In genomic region chr10:43138757-43139241, GRCh38 we compare ENCODE assay signal across 7 cellular contexts. TPM values are rescaled to one million over a fixed set of nuclear protein-coding genes. Genes with fewer than 3 reads are reported as not detected.
DNase-seq lines count a peak whose midpoint lies in the region; ATAC-seq and TF ChIP-seq lines count a peak whose summit lies in the region.

No MANE protein-coding gene starts in this region.

- CTCF ChIA-PET in activated CD8-positive, alpha-beta memory T cell treated with anti-CD3 and anti-CD28 coated beads, Interleukin-2, amount 10 ng/mL, durations not matched to agents 7 days and 5 days (lab: Charles Lee), result interaction anchor here (0.9 to 4.9 kb wide), 8 partner anchors 9 to 154 kb away, joined by 3 to 49 read pairs (median 8); no protein-coding TSS in a partner anchor

- ATAC-seq in GM18511 (IDR thresholded peaks at IDR 0.05; ENCODE audit: unreplicated experiment) (peak; percentile 52), HG02763 (IDR thresholded peaks at IDR 0.05; ENCODE audit: unreplicated experiment) (peak; percentile 24), naive B cell (ENCODE audit: low read depth in 2 of 2) (peak; percentile 64 to 70)
- peak; percentile 72 for ATAC-seq in activated CD8-positive, alpha-beta memory T cell treated with anti-CD3 and anti-CD28 coated beads, Interleukin-2, amount 10 ng/mL, durations not matched to agents 7 days and 5 days

- peak overlapping the region; percentile 100 for H3K27ac Mint-ChIP-seq in activated CD8-positive, alpha-beta memory T cell treated with anti-CD3 and anti-CD28 coated beads, Interleukin-2, amount 10 ng/mL, durations not matched to agents 7 days and 5 days
- peak overlapping the region; percentile 97 to 99 (median 99) for H3K27ac Mint-ChIP-seq in naive B cell

- H3K9me3 Mint-ChIP-seq in activated CD8-positive, alpha-beta memory T cell treated with anti-CD3 and anti-CD28 coated beads, Interleukin-2, amount 10 ng/mL, durations not matched to agents 7 days and 5 days (ENCODE audit: low read depth), result no peaks in the 10 kb centered on the region
- no peaks in the 10 kb centered on the region for H3K9me3 Mint-ChIP-seq in naive B cell

- peaks cover 14 to 60% (median 28%) of the 10 kb centered on the region in 4 donors for H3K4me1 ChIP-seq in stomach

- H3K4me3 Mint-ChIP-seq in activated CD8-positive, alpha-beta memory T cell treated with anti-CD3 and anti-CD28 coated beads, Interleukin-2, amount 10 ng/mL, durations not matched to agents 7 days and 5 days, result peak overlapping the region; percentile 93
- peak overlapping the region; percentile 94 to 99 (median 97) for H3K4me3 Mint-ChIP-seq in naive B cell

- DNase-seq in NCI-H2227 treated with DMSO at 0.1 percent for 48 hours (lab: John Stamatoyannopoulos, UW), result peak; percentile 9
- peak; percentile 82 for DNase-seq in activated CD8-positive, alpha-beta memory T cell treated with anti-CD3 and anti-CD28 coated beads, Interleukin-2, amount 10 ng/mL, durations not matched to agents 7 days and 5 days
- no peak for DNase-seq in epithelial cell of prostate (ENCODE audit: low read depth, low spot score)
- DNase-seq in naive B cell, result peak; percentile 58
- DNase-seq in stomach, result no peak

- intact Hi-C loops in stomach (cut with DNase I; ENCODE audit: low total_unique reads), result no loop called here

- H3K27me3 Mint-ChIP-seq in activated CD8-positive, alpha-beta memory T cell treated with anti-CD3 and anti-CD28 coated beads, Interleukin-2, amount 10 ng/mL, durations not matched to agents 7 days and 5 days, result no peaks in the 10 kb centered on the region
- H3K27me3 Mint-ChIP-seq in naive B cell, result no peaks in the 10 kb centered on the region

- H3K9me3 ChIP-seq in stomach, result no peaks in the 10 kb centered on the region

- H3K36me3 Mint-ChIP-seq in activated CD8-positive, alpha-beta memory T cell treated with anti-CD3 and anti-CD28 coated beads, Interleukin-2, amount 10 ng/mL, durations not matched to agents 7 days and 5 days, result peaks cover 42% of the 10 kb centered on the region
- no peaks in the 10 kb centered on the region for H3K36me3 Mint-ChIP-seq in naive B cell

- WGBS in stomach, 5 donors, result 0 to 1% (median 1%) methylated on average over 22 of the region's 22 CpGs

- peaks cover 73% of the 10 kb centered on the region for H3K4me1 Mint-ChIP-seq in activated CD8-positive, alpha-beta memory T cell treated with anti-CD3 and anti-CD28 coated beads, Interleukin-2, amount 10 ng/mL, durations not matched to agents 7 days and 5 days
- peaks cover 50 to 62% (median 50%) of the 10 kb centered on the region in 3 donors for H3K4me1 Mint-ChIP-seq in naive B cell

- no peak for TF ChIP-seq CTCF in stomach (IDR thresholded peaks at IDR 0.05)

- TF ChIP-seq POLR2A in stomach (IDR thresholded peaks at IDR 0.05), result no peak

- H3K27ac ChIP-seq in epithelial cell of prostate (peak overlapping the region; percentile 91), stomach (peak overlapping the region; percentile 90 to 97 (median 94))

- no peaks in the 10 kb centered on the region for H3K36me3 ChIP-seq in stomach

- H3K27me3 ChIP-seq in stomach, result no peaks in the 10 kb centered on the region

- peak overlapping the region; percentile 72 to 93 (median 84) for H3K4me3 ChIP-seq in stomach

- no peak for TF ChIP-seq EP300 in stomach (IDR thresholded peaks at IDR 0.05)

RNA-seq across cellular contexts. Expression of gene CSGALNACT2, which starts 0.6 kb away (rescaled TPM):
- 10 to 100 TPM; 38.0 to 39.7 TPM for total RNA-seq in activated CD8-positive, alpha-beta memory T cell treated with anti-CD3 and anti-CD28 coated beads, Interleukin-2, amount 10 ng/mL, durations not matched to agents 7 days and 5 days
- polyA plus RNA-seq in naive B cell (ENCODE audit: low read depth in 6 of 6), result 10 to 100 TPM in 5 of 6 donors, 1 to 10 TPM in 1; 10.0 to 16.0 (median 12.4) TPM
- 10 to 100 TPM in 2 of 5 donors, 1 to 10 TPM in 3; 2.0 to 30.1 (median 8.9) TPM for total RNA-seq in stomach
- polyA plus RNA-seq in stomach, result 10 to 100 TPM in 1 of 3 donors, 1 to 10 TPM in 2; 4.1 to 10.7 (median 6.7) TPM

Comparison
In these comparisons a context has a peak if more than half of its experiments do, and no peak if none do; other contexts are left out.
1. DNase-seq: peak in NCI-H2227 treated with DMSO at 0.1 percent for 48 hours (single experiment), activated CD8-positive, alpha-beta memory T cell treated with anti-CD3 and anti-CD28 coated beads, Interleukin-2, amount 10 ng/mL, durations not matched to agents 7 days and 5 days (single experiment) and naive B cell (single experiment); none in epithelial cell of prostate (single experiment) and stomach (single experiment).
2. Peak in every context shown above with its lines, with median percentiles within 50 percentile points of each other: ATAC-seq.